ENCODE assay signal across 16 cellular contexts in genomic region chr14:20195170-20195569, GRCh38. TPM values are rescaled to one million over a fixed set of nuclear protein-coding genes. Genes with fewer than 3 reads are reported as not detected.
"Had no signal": no experiment of that assay in that cellular context is flagged by ENCODE, and none has a peak within 500 bp of the region (broad histone marks: within the 10 kb centered on the region; RNA-seq: fewer than 3 reads in every experiment).

No MANE protein-coding gene starts in this region.

RNA-seq across cellular contexts. Expression of gene OR11G2, which starts 4.5 kb away (rescaled TPM):
- total RNA-seq: subcutaneous adipose tissue, suprapubic skin, temporal lobe, testis, thoracic aorta, thyroid gland, tibial nerve, transverse colon, upper lobe of left lung, upper lobe of right lung, ureter, urinary bladder, uterus, vagina had no signal
- polyA plus RNA-seq: stomach, thymus, urinary bladder had no signal

RNA-seq across cellular contexts. Expression of gene OR11H6, which starts 28.3 kb away (rescaled TPM):
- total RNA-seq: stomach, subcutaneous adipose tissue, suprapubic skin, temporal lobe, testis, thoracic aorta, thyroid gland, tibial nerve, transverse colon, upper lobe of left lung, upper lobe of right lung, ureter, urinary bladder, uterus, vagina had no signal
- polyA plus RNA-seq: stomach, thymus, urinary bladder had no signal

RNA-seq across cellular contexts. Expression of gene OR11H7, which starts 33.6 kb away (rescaled TPM):
- total RNA-seq: stomach, subcutaneous adipose tissue, suprapubic skin, temporal lobe, testis, thoracic aorta, thyroid gland, tibial nerve, transverse colon, upper lobe of left lung, upper lobe of right lung, ureter, urinary bladder, uterus, vagina had no signal
- polyA plus RNA-seq: stomach, thymus, urinary bladder had no signal

RNA-seq across cellular contexts. Expression of gene OR11H4, which starts 43.9 kb away (rescaled TPM):
- total RNA-seq: stomach, subcutaneous adipose tissue, suprapubic skin, temporal lobe, thoracic aorta, thyroid gland, tibial nerve, transverse colon, upper lobe of left lung, upper lobe of right lung, ureter, urinary bladder, uterus, vagina had no signal
- polyA plus RNA-seq: stomach, thymus, urinary bladder had no signal

RNA-seq across cellular contexts. Expression of gene OR4N5, which starts 56.5 kb away (rescaled TPM):
- total RNA-seq: stomach, subcutaneous adipose tissue, suprapubic skin, temporal lobe, testis, thoracic aorta, thyroid gland, tibial nerve, transverse colon, upper lobe of left lung, upper lobe of right lung, ureter, urinary bladder, uterus, vagina had no signal
- polyA plus RNA-seq: stomach, urinary bladder had no signal
